8 cellular contexts compared by ENCODE assay signal in genomic region chr2:84882415-84882738, GRCh38. TPM values are rescaled to one million over a fixed set of nuclear protein-coding genes. Genes with fewer than 3 reads are reported as not detected.
DNase-seq lines count a peak whose midpoint lies in the region; ATAC-seq and TF ChIP-seq lines count a peak whose summit lies in the region.

No MANE protein-coding gene starts in this region.

- no peak overlapping the region for H2BK120ac ChIP-seq in neuronal stem cell (ENCODE audit: low read depth, low read length)

- 41% methylated on average over 3 of the region's 3 CpGs for whole genome bisulfite sequencing in smooth muscle cell (ENCODE audit: low lambda C conversion rate)
- WGBS in neuronal stem cell (ENCODE audit: extremely low coverage in 2 of 2, insufficient read length in 2 of 2, insufficient replicate concordance in 1 of 2), 2 donors, result no CpG with 5 or more reads among the region's 3 CpGs

- no peaks in the 10 kb centered on the region for H3K79me2 ChIP-seq in smooth muscle cell (ENCODE audit: low read depth)

- H3K27me3 Mint-ChIP-seq in activated CD8-positive, alpha-beta memory T cell treated with anti-CD3 and anti-CD28 coated beads, Interleukin-2, amount 10 ng/mL, durations not matched to agents 7 days and 5 days, result no peaks in the 10 kb centered on the region

- no peak overlapping the region for H3K18ac ChIP-seq in neuronal stem cell (ENCODE audit: low read length)

- H3K4me1 ChIP-seq in SJSA1 (replicated peaks) (peaks cover 29% of the 10 kb centered on the region), endocrine pancreas (ENCODE audit: control insufficient read depth, insufficient read depth, low read length) (no peaks in the 10 kb centered on the region), smooth muscle cell (ENCODE audit: low read depth) (peaks cover 18% of the 10 kb centered on the region), neuronal stem cell (ENCODE audit: control insufficient read depth in 2 of 2, insufficient read depth in 1 of 2, low read depth in 1 of 2, low read length in 2 of 2) (peaks cover 5 to 14% of the 10 kb centered on the region in 2 donors)

- no peak overlapping the region for H2AK5ac ChIP-seq in neuronal stem cell (ENCODE audit: low read depth, low read length)

- no peak overlapping the region for H3K23ac ChIP-seq in neuronal stem cell (ENCODE audit: low read depth, low read length, poor library complexity)

- DNase-seq in activated CD8-positive, alpha-beta memory T cell treated with anti-CD3 and anti-CD28 coated beads, Interleukin-2, amount 10 ng/mL, durations not matched to agents 7 days and 5 days, result no peak
- DNase-seq in activated CD8-positive, alpha-beta memory T cell treated with anti-CD3 and anti-CD28 coated beads for 24 hours, result no peak
- DNase-seq in SJSA1 (ENCODE audit: low read depth in 1 of 2, low spot score in 2 of 2) (no peak), smooth muscle cell (lab: John Stamatoyannopoulos, UW; ENCODE audit: unreplicated experiment) (no peak), neuronal stem cell (ENCODE audit: low spot score) (no peak)

- H2BK15ac ChIP-seq in neuronal stem cell (ENCODE audit: low read length), result no peak overlapping the region

- H3K4me2 ChIP-seq in smooth muscle cell, result peak overlapping the region; percentile 91
- no peak overlapping the region for H3K4me2 ChIP-seq in neuronal stem cell (ENCODE audit: insufficient read depth, low read length, poor library complexity, severe bottlenecking)

- no peak overlapping the region for H3K27ac ChIP-seq in SJSA1
- no peak overlapping the region for H3K27ac ChIP-seq in smooth muscle cell (ENCODE audit: low read depth)
- no peak overlapping the region for H3K27ac ChIP-seq in neuronal stem cell (replicated peaks; ENCODE audit: low read length)

- H4K91ac ChIP-seq in neuronal stem cell (ENCODE audit: low read depth, low read length, poor library complexity), result no peak overlapping the region

- CTCF ChIA-PET in activated CD8-positive, alpha-beta memory T cell treated with anti-CD3 and anti-CD28 coated beads, Interleukin-2, amount 10 ng/mL, durations not matched to agents 7 days and 5 days (lab: Charles Lee), result interaction anchor here (0.5 to 10.7 kb wide), 20 partner anchors 9 to 424 kb away, joined by 3 to 143 read pairs (median 4); partner anchors contain the start of genes SUCLG1 and TMSB10

- no peaks in the 10 kb centered on the region for H3K79me1 ChIP-seq in neuronal stem cell (ENCODE audit: low read depth, low read length)

- no peaks in the 10 kb centered on the region for H3F3A ChIP-seq in smooth muscle cell (ENCODE audit: low read depth)

- peak overlapping the region; percentile 92 for H3K4me3 Mint-ChIP-seq in activated CD8-positive, alpha-beta memory T cell treated with anti-CD3 and anti-CD28 coated beads, Interleukin-2, amount 10 ng/mL, durations not matched to agents 7 days and 5 days

- no peak overlapping the region for H2BK12ac ChIP-seq in neuronal stem cell (ENCODE audit: low read length)

- H3K4me3 ChIP-seq in SJSA1 (peak overlapping the region; percentile 53), endocrine pancreas (ENCODE audit: control insufficient read depth, insufficient read depth, low read length) (peak overlapping the region; percentile 71), smooth muscle cell (no peak overlapping the region), neuronal stem cell (ENCODE audit: low read length in 2 of 2) (no peak overlapping the region)

- no peak for ATAC-seq in activated CD8-positive, alpha-beta memory T cell treated with anti-CD3 and anti-CD28 coated beads, Interleukin-2, amount 10 ng/mL, durations not matched to agents 7 days and 5 days
- ATAC-seq in HG03460 (IDR thresholded peaks at IDR 0.05; ENCODE audit: unreplicated experiment) (no peak), HG02571 (IDR thresholded peaks at IDR 0.05; ENCODE audit: unreplicated experiment) (no peak)

- H3K4ac ChIP-seq in neuronal stem cell (ENCODE audit: low read length), result no peak overlapping the region

- peaks cover 47% of the 10 kb centered on the region for H3K4me1 Mint-ChIP-seq in activated CD8-positive, alpha-beta memory T cell treated with anti-CD3 and anti-CD28 coated beads, Interleukin-2, amount 10 ng/mL, durations not matched to agents 7 days and 5 days

- H3K36me3 ChIP-seq in SJSA1 (no peaks in the 10 kb centered on the region), endocrine pancreas (ENCODE audit: control insufficient read depth, insufficient read depth, low read length) (no peaks in the 10 kb centered on the region), smooth muscle cell (ENCODE audit: low read depth) (no peaks in the 10 kb centered on the region), neuronal stem cell (replicated peaks in 1 of 2; ENCODE audit: control insufficient read depth in 2 of 2, insufficient read depth in 2 of 2, low read length in 2 of 2) (no peaks in the 10 kb centered on the region)

- H3K27me3 ChIP-seq in SJSA1 (replicated peaks) (no peaks in the 10 kb centered on the region), endocrine pancreas (ENCODE audit: control insufficient read depth, insufficient read depth, low read length) (no peaks in the 10 kb centered on the region), smooth muscle cell (ENCODE audit: low read depth) (peaks cover 44% of the 10 kb centered on the region), neuronal stem cell (ENCODE audit: control insufficient read depth in 3 of 3, insufficient read depth in 3 of 3, low read depth in 1 of 3, low read length in 3 of 3) (peaks cover 2 to 96% (median 33%) of the 10 kb centered on the region in 3 experiments)

- H4K20me1 ChIP-seq in smooth muscle cell (ENCODE audit: low read depth), result no peaks in the 10 kb centered on the region

- no peak overlapping the region for H3K14ac ChIP-seq in neuronal stem cell (ENCODE audit: low read length)

- H4K8ac ChIP-seq in neuronal stem cell (ENCODE audit: low read depth, low read length), result no peak overlapping the region

- peak overlapping the region; percentile 89 for H3K27ac Mint-ChIP-seq in activated CD8-positive, alpha-beta memory T cell treated with anti-CD3 and anti-CD28 coated beads, Interleukin-2, amount 10 ng/mL, durations not matched to agents 7 days and 5 days

- H3K9me3 ChIP-seq in SJSA1 (replicated peaks), result no peaks in the 10 kb centered on the region
- no peaks in the 10 kb centered on the region for H3K9me3 ChIP-seq in endocrine pancreas (ENCODE audit: control insufficient read depth, low read length)
- H3K9me3 ChIP-seq in smooth muscle cell (replicated peaks; ENCODE audit: low read depth), result no peaks in the 10 kb centered on the region
- no peaks in the 10 kb centered on the region for H3K9me3 ChIP-seq in neuronal stem cell (replicated peaks in 1 of 2; ENCODE audit: control insufficient read depth in 2 of 2, insufficient read depth in 1 of 2, low read depth in 1 of 2, low read length in 2 of 2)

- no peaks in the 10 kb centered on the region for H3K36me3 Mint-ChIP-seq in activated CD8-positive, alpha-beta memory T cell treated with anti-CD3 and anti-CD28 coated beads, Interleukin-2, amount 10 ng/mL, durations not matched to agents 7 days and 5 days

- no peak overlapping the region for H2AFZ ChIP-seq in smooth muscle cell (ENCODE audit: low read depth)
- no peak overlapping the region for H2AFZ ChIP-seq in neuronal stem cell (ENCODE audit: low read length)

- H3K9ac ChIP-seq in endocrine pancreas (ENCODE audit: control insufficient read depth, insufficient read depth, low read length) (no peak overlapping the region), smooth muscle cell (ENCODE audit: low read depth) (no peak overlapping the region), neuronal stem cell (ENCODE audit: low read depth, low read length, poor library complexity) (no peak overlapping the region)

- H3K9me3 Mint-ChIP-seq in activated CD8-positive, alpha-beta memory T cell treated with anti-CD3 and anti-CD28 coated beads, Interleukin-2, amount 10 ng/mL, durations not matched to agents 7 days and 5 days (ENCODE audit: low read depth), result no peaks in the 10 kb centered on the region

- TF ChIP-seq CTCF in smooth muscle cell (IDR thresholded peaks at IDR 0.05; ENCODE audit: borderline replicate concordance, insufficient read depth, poor library complexity, severe bottlenecking), result no peak

- H2BK5ac ChIP-seq in neuronal stem cell (ENCODE audit: low read length), result no peak overlapping the region

RNA-seq across cellular contexts. Expression of gene TRABD2A, which starts 1.5 kb away (rescaled TPM):
- 10 to 100 TPM; 30.2 to 32.4 TPM for total RNA-seq in activated CD8-positive, alpha-beta memory T cell treated with anti-CD3 and anti-CD28 coated beads, Interleukin-2, amount 10 ng/mL, durations not matched to agents 7 days and 5 days
- 11.8 and 18.3 TPM in 2 replicates for total RNA-seq in SJSA1 (2014; rRNA removed; shearing (Covaris generic))
- total RNA-seq in smooth muscle cell, result 0.31 TPM in 1 of 2 replicates, not detected in the other
- polyA plus RNA-seq in smooth muscle cell, result 0.11 and 1.1 TPM in 2 replicates
- polyA plus RNA-seq in neuronal stem cell (2013, experiment 1 of 2), result 11.7 TPM
- 11.8 TPM for polyA plus RNA-seq in neuronal stem cell (2013, experiment 2 of 2)

RNA-seq across cellular contexts. Expression of gene TMSB10, which starts 23.1 kb away (rescaled TPM):
- total RNA-seq in activated CD8-positive, alpha-beta memory T cell treated with anti-CD3 and anti-CD28 coated beads, Interleukin-2, amount 10 ng/mL, durations not matched to agents 7 days and 5 days, result 1,000 to 10,000 TPM; 3,578 to 3,807 TPM
- 10,548 and 13,048 TPM in 2 replicates for total RNA-seq in SJSA1 (2014; rRNA removed; shearing (Covaris generic))
- 7,008 and 8,051 TPM in 2 replicates for total RNA-seq in smooth muscle cell
- 5,467 and 5,517 TPM in 2 replicates for polyA plus RNA-seq in smooth muscle cell
- 1,798 TPM for polyA plus RNA-seq in neuronal stem cell (2013, experiment 1 of 2)
- polyA plus RNA-seq in neuronal stem cell (2013, experiment 2 of 2), result 1,767 TPM

Comparison
In these comparisons a context has a peak if more than half of its experiments do, and no peak if none do; other contexts are left out.
1. H3K4me3 ChIP-seq: peak in SJSA1 (single experiment) and endocrine pancreas (single experiment); none in smooth muscle cell (single experiment) and neuronal stem cell (0 of 2).